In the genomic region with DNA sequence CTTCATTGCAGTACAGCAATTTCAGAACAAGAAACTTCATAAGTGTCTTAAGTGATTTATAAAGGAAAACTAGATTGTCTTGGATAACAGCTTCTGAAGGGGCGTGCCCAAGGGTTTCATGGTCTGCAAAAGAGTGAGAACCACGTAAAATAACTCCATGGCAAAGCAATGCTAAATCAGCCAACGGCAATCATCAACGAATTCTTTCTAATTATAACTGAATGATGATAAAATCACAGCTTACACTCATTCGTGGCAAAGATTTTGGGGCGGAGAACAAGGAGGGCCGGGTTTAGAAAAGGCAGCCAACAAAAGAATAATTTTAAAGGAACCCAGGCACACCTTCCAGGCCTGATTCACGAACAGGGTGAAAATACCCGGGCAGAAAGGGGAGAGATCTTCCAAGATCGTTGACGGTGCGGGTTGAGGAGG, we compare ENCODE assay signal across 7 cellular contexts. TPM values are rescaled to one million over a fixed set of nuclear protein-coding genes. Genes with fewer than 3 reads are reported as not detected.
A peak's percentile ranks its signal among the peaks of the same experiment; 100 is the strongest.
DNase-seq lines count a peak whose midpoint lies in the region; ATAC-seq and TF ChIP-seq lines count a peak whose summit lies in the region.

No MANE protein-coding gene starts in this region.

- H3K4me3 ChIP-seq in GM12865 (ENCODE audit: low read depth, low read length): peak overlapping the region; percentile 78

- peaks cover 8% of the 10 kb centered on the region for H3K36me3 Mint-ChIP-seq in activated T-helper 1 cell treated with anti-CD3 and anti-CD28 coated beads, Interleukin-12 subunit alpha, Interleukin-12 subunit beta, Interleukin-2, Interleukin-4 antibody, amounts not matched to agents 30 ng/mL and 10 ng/mL and 1 ng/mL, durations not matched to agents 14 hours and 24 hours and 36 hours (ENCODE audit: low read depth)

- intact Hi-C loops in activated T-helper 1 cell treated with anti-CD3 and anti-CD28 coated beads, Interleukin-12 subunit alpha, Interleukin-12 subunit beta, Interleukin-2, Interleukin-4 antibody, amounts not matched to agents 30 ng/mL and 10 ng/mL and 1 ng/mL, durations not matched to agents 14 hours and 24 hours and 36 hours (cut with micrococcal nuclease): no loop called here

- H3K4me3 Mint-ChIP-seq in activated T-helper 1 cell treated with anti-CD3 and anti-CD28 coated beads, Interleukin-12 subunit alpha, Interleukin-12 subunit beta, Interleukin-2, Interleukin-4 antibody, amounts not matched to agents 30 ng/mL and 10 ng/mL and 1 ng/mL, durations not matched to agents 14 hours and 24 hours and 36 hours: peak overlapping the region; percentile 93

- no peak for ATAC-seq in HG03460 (IDR thresholded peaks at IDR 0.05; ENCODE audit: unreplicated experiment)

- H3K27me3 Mint-ChIP-seq in activated T-helper 1 cell treated with anti-CD3 and anti-CD28 coated beads, Interleukin-12 subunit alpha, Interleukin-12 subunit beta, Interleukin-2, Interleukin-4 antibody, amounts not matched to agents 30 ng/mL and 10 ng/mL and 1 ng/mL, durations not matched to agents 14 hours and 24 hours and 36 hours (ENCODE audit: insufficient read depth): peaks cover 2% of the 10 kb centered on the region

- no peak for TF ChIP-seq CTCF in GM12865 (IDR thresholded peaks at IDR 0.05; ENCODE audit: insufficient read depth, low read depth, low read length, missing control alignments)

- DNase-seq in GM12865 (ENCODE audit: low read depth) (no peak), HT1080 (ENCODE audit: low read depth) (peak; percentile 8), glomerular visceral epithelial cell (ENCODE audit: extremely low spot score) (peak; percentile 15), putamen (ENCODE audit: low spot score) (peak; percentile 59), ecto neural progenitor cell (ENCODE audit: low spot score) (no peak)
- no peak for DNase-seq in activated T-helper 1 cell treated with anti-CD3 and anti-CD28 coated beads, Interleukin-12 subunit alpha, Interleukin-12 subunit beta, Interleukin-2, Interleukin-4 antibody, amounts not matched to agents 30 ng/mL and 10 ng/mL and 1 ng/mL, durations not matched to agents 14 hours and 24 hours and 36 hours (ENCODE audit: low spot score)

- H3K27ac Mint-ChIP-seq in activated T-helper 1 cell treated with anti-CD3 and anti-CD28 coated beads, Interleukin-12 subunit alpha, Interleukin-12 subunit beta, Interleukin-2, Interleukin-4 antibody, amounts not matched to agents 30 ng/mL and 10 ng/mL and 1 ng/mL, durations not matched to agents 14 hours and 24 hours and 36 hours: peak overlapping the region; percentile 96

- H3K9me3 Mint-ChIP-seq in activated T-helper 1 cell treated with anti-CD3 and anti-CD28 coated beads, Interleukin-12 subunit alpha, Interleukin-12 subunit beta, Interleukin-2, Interleukin-4 antibody, amounts not matched to agents 30 ng/mL and 10 ng/mL and 1 ng/mL, durations not matched to agents 14 hours and 24 hours and 36 hours: no peaks in the 10 kb centered on the region

- H3K4me1 Mint-ChIP-seq in activated T-helper 1 cell treated with anti-CD3 and anti-CD28 coated beads, Interleukin-12 subunit alpha, Interleukin-12 subunit beta, Interleukin-2, Interleukin-4 antibody, amounts not matched to agents 30 ng/mL and 10 ng/mL and 1 ng/mL, durations not matched to agents 14 hours and 24 hours and 36 hours (ENCODE audit: low read depth): peaks cover 63% of the 10 kb centered on the region

RNA-seq across cellular contexts. Expression of a gene that starts 0.6 kb away (rescaled TPM):
- total RNA-seq in HT1080 (2014; rRNA removed; shearing (Covaris generic)): 3.4 and 4.9 TPM in 2 replicates
- 4.3 and 5.6 TPM in 2 replicates for polyA plus RNA-seq in HT1080 (2015; cell fraction: cytosol; rRNA removed)
- polyA plus RNA-seq in HT1080 (2015; cell fraction: nucleus; rRNA removed): 5.6 and 5.7 TPM in 2 replicates
- 4.1 and 4.3 TPM in 2 replicates for total RNA-seq in activated T-helper 1 cell treated with anti-CD3 and anti-CD28 coated beads, Interleukin-12 subunit alpha, Interleukin-12 subunit beta, Interleukin-2, Interleukin-4 antibody, amounts not matched to agents 30 ng/mL and 10 ng/mL and 1 ng/mL, durations not matched to agents 14 hours and 24 hours and 36 hours

RNA-seq across cellular contexts. Expression of a gene that starts 54.0 kb away (rescaled TPM):
- 33.5 and 36.9 TPM in 2 replicates for total RNA-seq in HT1080 (2014; rRNA removed; shearing (Covaris generic))
- polyA plus RNA-seq in HT1080 (2015; cell fraction: cytosol; rRNA removed): 11.2 and 16.3 TPM in 2 replicates
- 159 and 176 TPM in 2 replicates for polyA plus RNA-seq in HT1080 (2015; cell fraction: nucleus; rRNA removed)
- total RNA-seq in activated T-helper 1 cell treated with anti-CD3 and anti-CD28 coated beads, Interleukin-12 subunit alpha, Interleukin-12 subunit beta, Interleukin-2, Interleukin-4 antibody, amounts not matched to agents 30 ng/mL and 10 ng/mL and 1 ng/mL, durations not matched to agents 14 hours and 24 hours and 36 hours: 26.8 and 27.5 TPM in 2 replicates

Comparison
In these comparisons a context has a peak if more than half of its experiments do, and no peak if none do; other contexts are left out.
1. DNase-seq: peak in HT1080 (single experiment), glomerular visceral epithelial cell (single experiment) and putamen (single experiment); none in GM12865 (single experiment), activated T-helper 1 cell treated with anti-CD3 and anti-CD28 coated beads, Interleukin-12 subunit alpha, Interleukin-12 subunit beta, Interleukin-2, Interleukin-4 antibody, amounts not matched to agents 30 ng/mL and 10 ng/mL and 1 ng/mL, durations not matched to agents 14 hours and 24 hours and 36 hours (single experiment) and ecto neural progenitor cell (single experiment).